ENCODE assay signal across 9 cellular contexts in genomic region chrX:130167040-130167439, GRCh38. TPM values are rescaled to one million over a fixed set of nuclear protein-coding genes. Genes with fewer than 3 reads are reported as not detected.
DNase-seq lines count a peak whose midpoint lies in the region; ATAC-seq and TF ChIP-seq lines count a peak whose summit lies in the region.
"Had no signal": no experiment of that assay in that cellular context is flagged by ENCODE, and none has a peak within 500 bp of the region (broad histone marks: within the 10 kb centered on the region; RNA-seq: fewer than 3 reads in every experiment).

No MANE protein-coding gene starts in this region.

- H3K4me3 ChIP-seq in fibroblast of the aortic adventitia (ENCODE audit: low read depth, low read length) (peak overlapping the region; percentile 78), tibial artery (peak overlapping the region in 1 of 2 donors; percentile 65)

- H3K27me3 Mint-ChIP-seq in activated naive CD4-positive, alpha-beta T cell treated with anti-CD3 and anti-CD28 coated beads, Interleukin-2, amount 50 U/mL, for 24 hours: no peaks in the 10 kb centered on the region

- no peaks in the 10 kb centered on the region for H3K9me3 ChIP-seq in tibial artery

- peaks cover 0 to 16% (median 2%) of the 10 kb centered on the region in 4 donors for H3K4me1 ChIP-seq in tibial artery

- H3K4me3 Mint-ChIP-seq in activated naive CD4-positive, alpha-beta T cell treated with anti-CD3 and anti-CD28 coated beads, Interleukin-2, amount 50 U/mL, for 24 hours: peak overlapping the region; percentile 98

- TF ChIP-seq CTCF in VCaP (conservative IDR thresholded peaks at IDR 0.05): no peak
- no peak for TF ChIP-seq CTCF in fibroblast of the aortic adventitia (IDR thresholded peaks at IDR 0.05; ENCODE audit: insufficient read depth, low read length)
- no peak for TF ChIP-seq CTCF in tibial artery (IDR thresholded peaks at IDR 0.05)

- H3K4me1 Mint-ChIP-seq in activated naive CD4-positive, alpha-beta T cell treated with anti-CD3 and anti-CD28 coated beads, Interleukin-2, amount 50 U/mL, for 24 hours: peaks cover 35% of the 10 kb centered on the region

- H3K27ac ChIP-seq in VCaP: peak overlapping the region; percentile 79
- H3K27ac ChIP-seq in tibial artery: peak overlapping the region; percentile 86 to 90

- H3K9me3 Mint-ChIP-seq in activated naive CD4-positive, alpha-beta T cell treated with anti-CD3 and anti-CD28 coated beads, Interleukin-2, amount 50 U/mL, for 24 hours: no peaks in the 10 kb centered on the region

- peak overlapping the region; percentile 95 for H3K27ac Mint-ChIP-seq in activated naive CD4-positive, alpha-beta T cell treated with anti-CD3 and anti-CD28 coated beads, Interleukin-2, amount 50 U/mL, for 24 hours

- H3K27me3 ChIP-seq in tibial artery: no peaks in the 10 kb centered on the region

- no peaks in the 10 kb centered on the region for H3K36me3 Mint-ChIP-seq in activated naive CD4-positive, alpha-beta T cell treated with anti-CD3 and anti-CD28 coated beads, Interleukin-2, amount 50 U/mL, for 24 hours

- intact Hi-C loops in tibial artery (cut with DNase I; ENCODE audit: low total_unique reads): no loop called here

- no peaks in the 10 kb centered on the region for H3K36me3 ChIP-seq in tibial artery
- H3K36me3 ChIP-seq: stomach had no signal

- no peak for ATAC-seq in HG03442 (IDR thresholded peaks at IDR 0.05; ENCODE audit: unreplicated experiment)
- no peak for ATAC-seq in GM21737 (IDR thresholded peaks at IDR 0.05; ENCODE audit: unreplicated experiment)
- no peak for ATAC-seq in HG03045 (IDR thresholded peaks at IDR 0.05; ENCODE audit: unreplicated experiment)

- no peak for DNase-seq in activated naive CD4-positive, alpha-beta T cell treated with anti-CD3 and anti-CD28 coated beads, Interleukin-2, amount 50 U/mL, for 16 hours
- no peak for DNase-seq in fibroblast of the aortic adventitia (ENCODE audit: low read depth)
- no peak for DNase-seq in tibial artery
- DNase-seq: stomach had no signal

RNA-seq across cellular contexts. Expression of gene AIFM1, which starts 1.4 kb away (rescaled TPM):
- total RNA-seq in fibroblast of the aortic adventitia (ENCODE audit: low replicate concordance): 18.1 and 20.9 TPM in 2 replicates

RNA-seq across cellular contexts. Expression of gene RAB33A, which starts 4.7 kb away (rescaled TPM):
- total RNA-seq in fibroblast of the aortic adventitia (ENCODE audit: low replicate concordance): 3.0 TPM in 1 of 2 replicates, not detected in the other

RNA-seq across cellular contexts. Expression of gene ELF4, which starts 56.7 kb away (rescaled TPM):
- total RNA-seq in fibroblast of the aortic adventitia (ENCODE audit: low replicate concordance): 9.6 and 16.6 TPM in 2 replicates
